In the genomic region with DNA sequence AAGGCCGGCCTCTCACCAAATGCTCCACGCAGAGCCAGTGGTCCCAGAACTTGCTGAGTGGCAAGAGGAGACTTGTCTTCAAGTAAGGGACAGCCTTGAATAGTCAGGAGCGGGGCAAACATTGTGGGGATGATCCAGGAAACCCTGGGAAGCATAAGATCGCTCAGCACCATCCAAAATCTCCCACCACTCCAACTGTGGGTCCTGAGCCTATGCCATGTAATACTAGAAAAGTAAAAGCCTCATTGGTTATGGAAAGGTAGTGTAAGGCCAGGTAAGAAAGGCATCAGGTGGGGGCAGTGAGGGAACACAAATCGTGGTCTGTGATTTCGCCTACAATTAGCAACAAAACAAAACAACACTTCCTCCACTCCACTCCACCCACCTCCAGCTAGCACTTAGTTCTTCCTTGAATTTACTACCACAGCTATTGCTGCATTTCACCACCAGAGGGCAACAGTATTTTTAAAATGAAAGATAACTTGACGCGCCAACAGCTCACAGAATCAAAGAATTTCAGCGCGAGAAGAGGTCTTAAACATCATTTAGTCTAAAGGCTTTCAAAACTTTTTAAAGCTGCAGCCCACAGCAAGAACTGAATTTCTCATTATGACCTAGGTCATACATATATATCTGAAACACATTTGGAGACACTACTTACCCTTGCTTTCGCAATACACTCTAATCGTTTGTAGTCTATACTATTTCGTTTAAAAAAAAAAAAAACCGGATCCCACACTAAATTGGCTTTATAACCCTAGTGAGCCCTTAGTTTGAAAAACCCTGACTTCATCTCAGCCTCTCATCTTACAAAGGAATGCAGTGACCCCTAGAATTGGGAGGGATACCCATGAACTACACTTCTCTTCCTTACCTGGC, we compare ENCODE assay signal across 8 cellular contexts. TPM values are rescaled to one million over a fixed set of nuclear protein-coding genes. Genes with fewer than 3 reads are reported as not detected.
DNase-seq lines count a peak whose midpoint lies in the region; ATAC-seq and TF ChIP-seq lines count a peak whose summit lies in the region.

No MANE protein-coding gene starts in this region.

- H3K27me3 Mint-ChIP-seq in activated naive CD4-positive, alpha-beta T cell treated with anti-CD3 and anti-CD28 coated beads, Interleukin-2, amount 50 U/mL, for 24 hours = peaks cover 6% of the 10 kb centered on the region

- H3K27ac ChIP-seq in OCI-LY7 (ENCODE audit: low read depth, low read length, poor library complexity, severe bottlenecking) (no peak overlapping the region), prostate gland (peak overlapping the region; percentile 43 to 44)

- peaks cover 35% of the 10 kb centered on the region for H3K4me1 Mint-ChIP-seq in activated naive CD4-positive, alpha-beta T cell treated with anti-CD3 and anti-CD28 coated beads, Interleukin-2, amount 50 U/mL, for 24 hours

- H3K4me3 Mint-ChIP-seq in activated naive CD4-positive, alpha-beta T cell treated with anti-CD3 and anti-CD28 coated beads, Interleukin-2, amount 50 U/mL, for 24 hours = peak overlapping the region; percentile 63

- H4K20me1 ChIP-seq in OCI-LY7 (ENCODE audit: insufficient read depth, low read length) = no peaks in the 10 kb centered on the region

- BruUV-seq in OCI-LY7 (replicated peaks; lab: Mats Ljungman, UMichigan) = no TSS peak

- no peak for TF ChIP-seq POLR2A in prostate gland (IDR thresholded peaks at IDR 0.05)

- peak; percentile 91 for TF ChIP-seq CTCF in OCI-LY7 (conservative IDR thresholded peaks at IDR 0.05; ENCODE audit: low read length)
- peak; percentile 60 to 95 (median 84) for TF ChIP-seq CTCF in prostate gland (IDR thresholded peaks at IDR 0.05)

- 37% methylated on average over 14 of the region's 14 CpGs for WGBS in prostate gland

- DNase-seq in NCI-H1417 (lab: John Stamatoyannopoulos, UW) = peak; percentile 20 to 74 (median 43)
- DNase-seq in NCI-H1417 treated with DMSO at 0.1 percent for 48 hours (lab: John Stamatoyannopoulos, UW) = no peak
- DNase-seq in HT1080 (ENCODE audit: low read depth) = peak; percentile 59
- peak; percentile 68 for DNase-seq in OCI-LY7 (ENCODE audit: low spot score)
- DNase-seq in glomerular visceral epithelial cell (ENCODE audit: extremely low spot score) = peak; percentile 68
- DNase-seq in prostate gland (ENCODE audit: low spot score) = peak; percentile 78

- H3K27ac Mint-ChIP-seq in activated naive CD4-positive, alpha-beta T cell treated with anti-CD3 and anti-CD28 coated beads, Interleukin-2, amount 50 U/mL, for 24 hours = peak overlapping the region; percentile 55

- peaks cover 3% of the 10 kb centered on the region; the same call in 1 of the 2 replicates for H3K36me3 ChIP-seq in OCI-LY7 (ENCODE audit: insufficient read depth, low read length)
- no peaks in the 10 kb centered on the region for H3K36me3 ChIP-seq in prostate gland

- POLR2A ChIA-PET in OCI-LY7 (lab: Charles Lee) = interaction anchor here (0.6 to 1.4 kb wide), 5 partner anchors 14 to 73 kb away, joined by 3 to 4 read pairs (median 3); no protein-coding TSS in a partner anchor

- no peaks in the 10 kb centered on the region for H3K36me3 Mint-ChIP-seq in activated naive CD4-positive, alpha-beta T cell treated with anti-CD3 and anti-CD28 coated beads, Interleukin-2, amount 50 U/mL, for 24 hours

- no peak overlapping the region for H3K4me3 ChIP-seq in OCI-LY7 (ENCODE audit: low read depth, low read length, poor library complexity, severe bottlenecking)
- H3K4me3 ChIP-seq in prostate gland = no peak overlapping the region

- H3K9me3 Mint-ChIP-seq in activated naive CD4-positive, alpha-beta T cell treated with anti-CD3 and anti-CD28 coated beads, Interleukin-2, amount 50 U/mL, for 24 hours = no peaks in the 10 kb centered on the region

- H3K4me1 ChIP-seq in OCI-LY7 (ENCODE audit: insufficient read depth, low read length, poor library complexity, severe bottlenecking) (peaks cover 9% of the 10 kb centered on the region), prostate gland (replicated peaks) (peaks cover 14% of the 10 kb centered on the region)

- no peak overlapping the region for H2AFZ ChIP-seq in OCI-LY7 (ENCODE audit: low read length)

- CTCF ChIA-PET in OCI-LY7 (lab: Charles Lee; ENCODE audit: unreplicated experiment) = interaction anchor here (0.6 to 2.3 kb wide), 4 partner anchors 9 to 62 kb away, joined by 3 to 7 read pairs (median 3); no protein-coding TSS in a partner anchor

- no peaks in the 10 kb centered on the region for H3K79me2 ChIP-seq in OCI-LY7 (ENCODE audit: insufficient read depth, low read depth, low read length)

- H3K9me2 ChIP-seq in OCI-LY7 (ENCODE audit: insufficient read depth, low read length) = no peaks in the 10 kb centered on the region

- peak; percentile 68 for ATAC-seq in GM21515 (IDR thresholded peaks at IDR 0.05; ENCODE audit: unreplicated experiment)

- H3K9me3 ChIP-seq in OCI-LY7 (ENCODE audit: low read length) (no peaks in the 10 kb centered on the region), prostate gland (no peaks in the 10 kb centered on the region)

- intact Hi-C loops in OCI-LY7 (cut with micrococcal nuclease; ENCODE audit: unreplicated experiment) = loop anchor here (1.0 kb wide), 1 partner anchor 64 kb away; no protein-coding TSS in a partner anchor
- intact Hi-C loops in prostate gland (cut with DNase I) = loop anchor here (2.0 to 5.0 kb wide), 2 partner anchors 55 to 63 kb away; partner anchors contain the start of gene LXN

- H3K27me3 ChIP-seq in prostate gland (replicated peaks; ENCODE audit: insufficient read depth) = no peaks in the 10 kb centered on the region

- H3K4me2 ChIP-seq in OCI-LY7 (ENCODE audit: low read length) = no peak overlapping the region; the same call in 1 of the 2 replicates

RNA-seq across cellular contexts. Expression of gene RARRES1, which starts 4.5 kb away (rescaled TPM):
- total RNA-seq in HT1080 (2014; rRNA removed; shearing (Covaris generic)) = not detected in 2 replicates
- not detected in 2 replicates for polyA plus RNA-seq in HT1080 (2015; cell fraction: cytosol; rRNA removed)
- polyA plus RNA-seq in HT1080 (2015; cell fraction: nucleus; rRNA removed) = not detected in 2 replicates
- not detected in 2 replicates for total RNA-seq in OCI-LY7 (2014; rRNA removed; shearing (Covaris generic))
- total RNA-seq in OCI-LY7 (2022) (not detected in 2 replicates), prostate gland (100 to 1,000 TPM in 1 of 2 donors, 10 to 100 TPM in 1; 67.9 to 138 TPM)

RNA-seq across cellular contexts. Expression of gene LXN, which starts 55.3 kb away (rescaled TPM):
- total RNA-seq in HT1080 (2014; rRNA removed; shearing (Covaris generic)) = not detected in 2 replicates
- not detected in 2 replicates for polyA plus RNA-seq in HT1080 (2015; cell fraction: cytosol; rRNA removed)
- polyA plus RNA-seq in HT1080 (2015; cell fraction: nucleus; rRNA removed) = not detected in 2 replicates
- 9.0 and 10.9 TPM in 2 replicates for total RNA-seq in OCI-LY7 (2014; rRNA removed; shearing (Covaris generic))
- total RNA-seq in OCI-LY7 (2022) (4.8 and 5.5 TPM in 2 replicates), prostate gland (10 to 100 TPM; 40.9 to 48.4 TPM)

Comparison
In these comparisons a context has a peak if more than half of its experiments do, and no peak if none do; other contexts are left out.
1. RNA of gene RARRES1, which starts 4.5 kb away (total RNA-seq): 67.9 to 138 TPM in prostate gland; not detected in HT1080 and not detected in OCI-LY7; every median in the first group is over 10 times any median in the second.